ENCODE assay signal across 8 cellular contexts in the genomic region with DNA sequence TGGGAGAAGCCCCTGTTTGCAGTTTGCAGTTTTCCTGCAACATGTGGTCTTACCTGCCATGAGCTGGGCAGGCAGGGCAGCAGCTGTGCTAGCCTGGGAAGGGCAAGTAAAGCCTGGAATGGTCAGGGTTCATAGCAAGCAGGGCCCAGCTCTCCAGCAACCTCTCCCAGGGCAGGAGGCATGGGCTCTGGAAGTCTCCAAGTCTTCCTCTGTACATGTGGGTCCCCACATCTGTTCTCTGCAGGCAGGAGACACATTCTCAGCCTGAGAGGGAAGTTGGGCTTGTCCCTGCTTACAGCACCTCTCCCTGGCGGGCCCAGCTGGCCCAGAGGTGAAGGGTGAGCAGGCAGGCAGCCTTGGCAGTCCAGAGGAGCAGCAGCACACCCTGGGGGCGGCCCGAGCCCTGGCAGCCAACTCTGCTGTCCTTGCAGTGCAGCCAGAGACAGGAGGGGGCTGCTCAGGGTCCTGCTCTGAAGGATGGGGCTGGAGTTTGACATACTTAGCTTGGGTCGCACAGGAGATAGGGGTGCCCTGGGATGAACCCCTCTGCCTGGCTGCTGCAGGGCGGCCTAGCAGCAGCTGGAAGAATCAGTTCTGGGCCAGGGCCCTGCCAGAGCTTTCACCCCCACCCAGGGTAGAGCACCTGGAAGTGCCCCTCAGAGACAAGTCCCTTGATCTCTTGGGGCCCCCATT.
A peak's percentile ranks its signal among the peaks of the same experiment; 100 is the strongest.
DNase-seq lines count a peak whose midpoint lies in the region; ATAC-seq, FAIRE-seq and TF ChIP-seq lines count a peak whose summit lies in the region.

No MANE protein-coding gene starts in this region.

- 0 out of 2 replicates have a peak, but pooled peaks cover under 1% of the 10 kb centered on the region for H3K9me3 ChIP-seq in HepG2 (ENCODE audit: low read length)

- no peaks in the 10 kb centered on the region for H3K79me2 ChIP-seq in HepG2 (ENCODE audit: insufficient read depth, low read length)

- peak; percentile 51 for FAIRE-seq in HepG2 (lab: Jason Lieb, UNC)

- TF ChIP-seq POLR2A in HepG2 (IDR thresholded peaks at IDR 0.05; ENCODE audit: insufficient read depth in 1 of 2, low read depth in 2 of 2, low read length in 2 of 2), result no peak

- 0% methylated on average over 3 of the region's 5 CpGs for WGBS in HepG2 (ENCODE audit: low lambda C conversion rate)

- DNase-seq in GM06990 (ENCODE audit: extremely low read depth, insufficient read length) (peak; percentile 28), NAMALWA (ENCODE audit: low spot score) (peak; percentile 10), MCF 10A (ENCODE audit: unreplicated experiment) (peak; percentile 38), HepG2 (ENCODE audit: low spot score) (peak; percentile 73), LoVo (ENCODE audit: low spot score) (no peak)

- TF ChIP-seq EP300 in HepG2 (IDR thresholded peaks at IDR 0.05; ENCODE audit: low read depth in 2 of 2, low read length in 2 of 2) (peak in 1 of 2 experiments; percentile 32; a peak in 1 of 4 replicates), HepG2 (CRISPR knock-in tag; IDR thresholded peaks at IDR 0.05; ENCODE audit: borderline replicate concordance) (no peak)

- TF ChIP-seq CTCF in GM06990 (IDR thresholded peaks at IDR 0.05; ENCODE audit: insufficient read depth, low read length, poor library complexity, severe bottlenecking) (peak; percentile 37), MCF 10A (IDR thresholded peaks at IDR 0.05; ENCODE audit: unreplicated experiment) (peak; percentile 37), HepG2 (CRISPR knock-in tag; IDR thresholded peaks at IDR 0.05) (peak; percentile 100)

- in situ Hi-C loops in HepG2 (cut with HindIII; ENCODE audit: extremely low pct_ligation_motif_present, low pct_unique_long_range_greater_than_20kb), result loop anchor here (5.0 to 10.0 kb wide), 4 partner anchors 99 to 229 kb away; a partner anchor contains a TSS

- H3K36me3 Mint-ChIP-seq in MCF 10A (ENCODE audit: insufficient read depth, unreplicated experiment), result no peaks in the 10 kb centered on the region

- H3K27me3 ChIP-seq in GM06990 (replicated peaks; ENCODE audit: control insufficient read depth, insufficient read depth, low read length), result no peaks in the 10 kb centered on the region
- H3K27me3 ChIP-seq in HepG2 (ENCODE audit: control insufficient read depth in 1 of 2, insufficient read depth in 2 of 2, low read length in 2 of 2), result peaks cover 0 to 2% of the 10 kb centered on the region in 2 experiments; a peak in 1 of 5 replicates

- POLR2A ChIA-PET in MCF 10A (lab: Yijun Ruan, JAX), result interaction anchor here (0.9 to 1.1 kb wide), 2 partner anchors 9 to 13 kb away, joined by 3 read pairs; no protein-coding TSS in a partner anchor
- POLR2A ChIA-PET in HepG2 (lab: Yijun Ruan, JAX), result interaction anchor here (1.0 to 7.7 kb wide), 3 partner anchors 24 to 182 kb away, joined by 3 to 59 read pairs (median 3); a partner anchor contains a TSS

- peaks cover 3% of the 10 kb centered on the region for H3K9me3 Mint-ChIP-seq in MCF 10A (ENCODE audit: unreplicated experiment)

- TF ChIP-seq RAD21 in HepG2 (CRISPR knock-in tag; IDR thresholded peaks at IDR 0.05), result peak; percentile 100

- no peak overlapping the region for H2AFZ ChIP-seq in HepG2 (ENCODE audit: low read length)

- H3K4me3 Mint-ChIP-seq in MCF 10A (ENCODE audit: unreplicated experiment), result no peak overlapping the region

- CTCF ChIA-PET in MCF 10A (lab: Yijun Ruan, JAX) (interaction anchor here (0.6 to 1.7 kb wide), 5 partner anchors 18 to 303 kb away, joined by 3 to 6 read pairs (median 4); no protein-coding TSS in a partner anchor), HepG2 (lab: Yijun Ruan, JAX; ENCODE audit: low intra/inter-chr PET ratio, low total read pairs) (interaction anchor here (0.8 to 4.7 kb wide), 10 partner anchors 92 to 227 kb away, joined by 3 to 44 read pairs (median 6); a partner anchor contains a TSS)

- H3K27ac Mint-ChIP-seq in MCF 10A (ENCODE audit: low read depth, unreplicated experiment), result no peak overlapping the region

- intact Hi-C loops in MCF 10A (cut with micrococcal nuclease), result loop anchor here (1.0 kb wide), 1 partner anchor 177 kb away; no protein-coding TSS in a partner anchor
- intact Hi-C loops in HepG2 (cut with micrococcal nuclease; ENCODE audit: unreplicated experiment), result loop anchor here (1.0 to 5.0 kb wide), 7 partner anchors 39 to 284 kb away; no protein-coding TSS in a partner anchor

- H3K4me3 ChIP-seq in GM06990 (replicated peaks; ENCODE audit: low read depth, low read length) (no peak overlapping the region), HepG2 (replicated peaks in 1 of 3; ENCODE audit: insufficient read depth in 1 of 3, low read depth in 2 of 3, low read length in 3 of 3) (peak overlapping the region in 1 of 3 experiments; percentile 20; a peak in 1 of 6 replicates)

- no TSS peak for BruUV-seq in MCF 10A (replicated peaks; lab: Mats Ljungman, UMichigan)
- no TSS peak for BruUV-seq in HepG2 (replicated peaks; lab: Mats Ljungman, UMichigan)

- H3K36me3 ChIP-seq in GM06990 (ENCODE audit: control insufficient read depth, insufficient read depth, low read length) (no peaks in the 10 kb centered on the region), HepG2 (replicated peaks in 1 of 2; ENCODE audit: control insufficient read depth in 1 of 2, insufficient read depth in 2 of 2, low read length in 2 of 2) (no peaks in the 10 kb centered on the region)

- H3K4me1 ChIP-seq in HepG2 (ENCODE audit: insufficient read depth, low read length), result peaks cover 71% of the 10 kb centered on the region

- no peaks in the 10 kb centered on the region for H4K20me1 ChIP-seq in HepG2 (ENCODE audit: insufficient read depth, low read length)

- H3K4me1 Mint-ChIP-seq in MCF 10A (ENCODE audit: insufficient read depth, unreplicated experiment), result peaks cover 5% of the 10 kb centered on the region

- no peak overlapping the region for H3K9ac ChIP-seq in HepG2 (ENCODE audit: insufficient read depth, low read depth, low read length)

- H3K27ac ChIP-seq in HepG2 (ENCODE audit: extremely low read length, insufficient read depth, low read length), result no peak overlapping the region

- peak; percentile 95 for ATAC-seq in HepG2
- ATAC-seq in GM19397 (IDR thresholded peaks at IDR 0.05; ENCODE audit: unreplicated experiment), result no peak
- ATAC-seq in HG02852 (IDR thresholded peaks at IDR 0.05; ENCODE audit: unreplicated experiment), result no peak
- ATAC-seq in HG03175 (IDR thresholded peaks at IDR 0.05; ENCODE audit: unreplicated experiment), result no peak

- peak overlapping the region; percentile 50; the same call in 1 of the 2 replicates for H3K4me2 ChIP-seq in HepG2 (ENCODE audit: low read depth, low read length)

- H3K27me3 Mint-ChIP-seq in MCF 10A (ENCODE audit: insufficient read depth, unreplicated experiment), result no peaks in the 10 kb centered on the region

TF ChIP-seq in HepG2, 621 proteins besides CTCF, POLR2A, EP300 and RAD21 (continues in another document):
- TF ChIP-seq SMAD9 (CRISPR knock-in tag; IDR thresholded peaks at IDR 0.05) (no peak), ZNF552 (CRISPR knock-in tag; IDR thresholded peaks at IDR 0.05; ENCODE audit: borderline replicate concordance) (no peak), SP4 (CRISPR knock-in tag; IDR thresholded peaks at IDR 0.05) (0 out of 2 replicates have a peak, but pooled peaks have one; percentile 53), CEBPG (CRISPR knock-in tag; IDR thresholded peaks at IDR 0.05) (peak; percentile 70), ZEB1 (IDR thresholded peaks at IDR 0.05; ENCODE audit: insufficient replicate concordance, low read depth) (no peak), ZNF484 (CRISPR knock-in tag; IDR thresholded peaks at IDR 0.05; ENCODE audit: borderline replicate concordance, low read depth) (no peak), PLRG1 (conservative IDR thresholded peaks at IDR 0.05) (no peak), THAP11 (CRISPR knock-in tag; IDR thresholded peaks at IDR 0.05) (peak; percentile 58; the same call in 1 of the 2 replicates)
- TF ChIP-seq, protein P1, sequence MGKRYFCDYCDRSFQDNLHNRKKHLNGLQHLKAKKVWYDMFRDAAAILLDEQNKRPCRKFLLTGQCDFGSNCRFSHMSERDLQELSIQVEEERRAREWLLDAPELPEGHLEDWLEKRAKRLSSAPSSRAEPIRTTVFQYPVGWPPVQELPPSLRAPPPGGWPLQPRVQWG (CRISPR knock-in tag; IDR thresholded peaks at IDR 0.05; ENCODE audit: borderline replicate concordance, low read depth), result no peak
- TF ChIP-seq, protein P2, sequence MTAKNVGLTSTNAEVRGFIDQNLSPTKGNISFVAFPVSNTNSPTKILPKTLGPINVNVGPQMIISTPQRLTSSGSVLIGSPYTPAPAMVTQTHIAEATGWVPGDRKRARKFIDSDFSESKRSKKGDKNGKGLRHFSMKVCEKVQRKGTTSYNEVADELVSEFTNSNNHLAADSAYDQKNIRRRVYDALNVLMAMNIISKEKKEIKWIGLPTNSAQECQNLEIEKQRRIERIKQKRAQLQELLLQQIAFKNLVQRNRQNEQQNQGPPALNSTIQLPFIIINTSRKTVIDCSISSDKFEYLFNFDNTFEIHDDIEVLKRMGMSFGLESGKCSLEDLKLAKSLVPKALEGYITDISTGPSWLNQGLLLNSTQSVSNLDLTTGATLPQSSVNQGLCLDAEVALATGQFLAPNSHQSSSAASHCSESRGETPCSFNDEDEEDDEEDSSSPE (CRISPR knock-in tag; IDR thresholded peaks at IDR 0.05), result 0 out of 2 replicates have a peak, but pooled peaks have one; percentile 51
- TF ChIP-seq, protein P3, sequence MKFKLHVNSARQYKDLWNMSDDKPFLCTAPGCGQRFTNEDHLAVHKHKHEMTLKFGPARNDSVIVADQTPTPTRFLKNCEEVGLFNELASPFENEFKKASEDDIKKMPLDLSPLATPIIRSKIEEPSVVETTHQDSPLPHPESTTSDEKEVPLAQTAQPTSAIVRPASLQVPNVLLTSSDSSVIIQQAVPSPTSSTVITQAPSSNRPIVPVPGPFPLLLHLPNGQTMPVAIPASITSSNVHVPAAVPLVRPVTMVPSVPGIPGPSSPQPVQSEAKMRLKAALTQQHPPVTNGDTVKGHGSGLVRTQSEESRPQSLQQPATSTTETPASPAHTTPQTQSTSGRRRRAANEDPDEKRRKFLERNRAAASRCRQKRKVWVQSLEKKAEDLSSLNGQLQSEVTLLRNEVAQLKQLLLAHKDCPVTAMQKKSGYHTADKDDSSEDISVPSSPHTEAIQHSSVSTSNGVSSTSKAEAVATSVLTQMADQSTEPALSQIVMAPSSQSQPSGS (CRISPR knock-in tag; IDR thresholded peaks at IDR 0.05), result peak; percentile 73
- TF ChIP-seq, protein P4, sequence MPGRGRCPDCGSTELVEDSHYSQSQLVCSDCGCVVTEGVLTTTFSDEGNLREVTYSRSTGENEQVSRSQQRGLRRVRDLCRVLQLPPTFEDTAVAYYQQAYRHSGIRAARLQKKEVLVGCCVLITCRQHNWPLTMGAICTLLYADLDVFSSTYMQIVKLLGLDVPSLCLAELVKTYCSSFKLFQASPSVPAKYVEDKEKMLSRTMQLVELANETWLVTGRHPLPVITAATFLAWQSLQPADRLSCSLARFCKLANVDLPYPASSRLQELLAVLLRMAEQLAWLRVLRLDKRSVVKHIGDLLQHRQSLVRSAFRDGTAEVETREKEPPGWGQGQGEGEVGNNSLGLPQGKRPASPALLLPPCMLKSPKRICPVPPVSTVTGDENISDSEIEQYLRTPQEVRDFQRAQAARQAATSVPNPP (CRISPR knock-in tag; IDR thresholded peaks at IDR 0.05), result no peak

Comparison
In these comparisons a context has a peak if more than half of its experiments do, and no peak if none do; other contexts are left out.
1. CTCF ChIP-seq: peak in every context shown above with its lines; median percentile 100 in HepG2; 37 in GM06990; 37 in MCF 10A.